ENCODE assay signal across 17 cellular contexts in the genomic region with DNA sequence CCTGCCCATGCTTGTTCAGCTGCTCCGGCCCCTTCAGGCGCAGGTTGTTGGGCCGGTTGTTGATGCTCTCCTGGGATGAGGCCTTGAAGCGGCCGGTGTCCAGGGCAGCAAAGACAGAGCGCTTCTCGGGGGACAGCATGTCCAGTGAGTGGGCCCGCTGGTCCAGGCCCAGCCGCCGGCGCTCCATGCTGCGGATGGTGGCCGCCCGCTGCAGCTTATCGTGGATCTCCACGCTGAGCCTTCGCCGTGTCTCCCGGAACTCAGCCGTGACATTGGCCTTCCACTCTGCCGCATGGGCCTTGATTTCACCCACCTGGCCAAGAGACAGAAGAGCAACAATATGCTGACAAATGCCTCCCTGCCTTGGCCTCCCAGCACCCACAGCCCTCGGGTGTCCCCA.
A peak's percentile ranks its signal among the peaks of the same experiment; 100 is the strongest.
DNase-seq lines count a peak whose midpoint lies in the region; ATAC-seq and TF ChIP-seq lines count a peak whose summit lies in the region.
"Had no signal": no experiment of that assay in that cellular context is flagged by ENCODE, and none has a peak within 500 bp of the region (broad histone marks: within the 10 kb centered on the region; RNA-seq: fewer than 3 reads in every experiment).

No MANE protein-coding gene starts in this region.

- no peak overlapping the region for H3K4me3 Mint-ChIP-seq in osteocyte (ENCODE audit: unreplicated experiment)
- H3K4me3 Mint-ChIP-seq: CD14-positive monocyte; CD4-positive, alpha-beta memory T cell; CD4-positive, CD25-positive, alpha-beta regulatory T cell; CD8-positive, alpha-beta memory T cell had no signal

- no peaks in the 10 kb centered on the region for H3K36me3 Mint-ChIP-seq in osteocyte (ENCODE audit: unreplicated experiment)
- H3K36me3 Mint-ChIP-seq: CD14-positive monocyte; CD4-positive, alpha-beta memory T cell; CD4-positive, CD25-positive, alpha-beta regulatory T cell had no signal

- no peak for ATAC-seq in left lobe of liver

- H3K4me1 Mint-ChIP-seq in osteocyte (ENCODE audit: unreplicated experiment): no peaks in the 10 kb centered on the region

- H3K9me3 Mint-ChIP-seq in osteocyte (ENCODE audit: unreplicated experiment): no peaks in the 10 kb centered on the region
- H3K9me3 Mint-ChIP-seq: CD4-positive, alpha-beta memory T cell; CD4-positive, CD25-positive, alpha-beta regulatory T cell; CD8-positive, alpha-beta memory T cell had no signal

- H3K27me3 Mint-ChIP-seq in osteocyte (ENCODE audit: unreplicated experiment): no peaks in the 10 kb centered on the region

- no peak for TF ChIP-seq CTCF in osteocyte (IDR thresholded peaks at IDR 0.05)
- TF ChIP-seq CTCF in GM20000 (IDR thresholded peaks at IDR 0.05; ENCODE audit: extremely low read depth, missing control alignments): no peak

- DNase-seq in ecto neural progenitor cell (ENCODE audit: low spot score) (peak; percentile 33), left lobe of liver (ENCODE audit: low spot score) (peak; percentile 40), osteocyte (ENCODE audit: extremely low spot score, unreplicated experiment) (peak; percentile 76), GM20000 (ENCODE audit: low spot score) (no peak), NOMO-1 treated with DMSO at 0.1 percent for 48 hours (lab: John Stamatoyannopoulos, UW; ENCODE audit: unreplicated experiment) (no peak)
- DNase-seq: 8988T; ACHN; BE2C; C1 segment of cervical spinal cord; CD4-positive, alpha-beta memory T cell; CD4-positive, CD25-positive, alpha-beta regulatory T cell; CD8-positive, alpha-beta memory T cell; COR-L47; DMS 273 treated with DMSO at 0.1 percent for 48 hours; DMS79 treated with DMSO at 0.1 percent for 48 hours; GF-D8 had no signal

- no peak overlapping the region for H3K27ac Mint-ChIP-seq in osteocyte (ENCODE audit: unreplicated experiment)
- H3K27ac Mint-ChIP-seq: CD14-positive monocyte; CD4-positive, alpha-beta memory T cell; CD4-positive, CD25-positive, alpha-beta regulatory T cell; CD8-positive, alpha-beta memory T cell had no signal

Comparison
In these comparisons a context has a peak if more than half of its experiments do, and no peak if none do; other contexts are left out.
1. DNase-seq: peak in ecto neural progenitor cell (single experiment), left lobe of liver (single experiment) and osteocyte (single experiment); none in GM20000 (single experiment) and NOMO-1 treated with DMSO at 0.1 percent for 48 hours (single experiment).